21 cellular contexts compared by ENCODE assay signal in the genomic region with DNA sequence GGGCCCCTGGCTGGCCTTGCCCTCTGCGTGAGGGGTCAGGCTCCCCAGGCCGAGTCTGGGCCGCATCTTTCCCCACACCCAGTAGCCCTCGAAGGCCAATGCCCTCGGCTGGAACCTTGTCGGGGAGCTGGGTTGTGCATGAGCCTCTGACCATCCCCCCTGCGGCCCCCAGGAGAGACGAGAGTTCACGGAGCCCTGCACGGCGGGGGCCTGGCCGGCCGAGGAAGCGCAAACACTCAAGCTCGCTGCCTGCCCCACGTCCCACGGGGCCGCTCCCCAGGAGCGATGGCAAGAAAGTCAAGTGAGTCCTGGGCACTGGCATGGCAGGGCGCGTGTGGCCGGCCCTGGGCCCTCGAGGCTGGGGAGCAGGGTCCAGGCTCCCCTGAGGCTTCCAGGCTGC.
"Had no signal": no experiment of that assay in that cellular context is flagged by ENCODE, and none has a peak within 500 bp of the region (broad histone marks: within the 10 kb centered on the region; RNA-seq: fewer than 3 reads in every experiment).

No MANE protein-coding gene starts in this region.

- H3K9me3 ChIP-seq: esophagus squamous epithelium, gastroesophageal sphincter, left ventricle myocardium inferior, lower lobe of right lung, prostate gland, right lobe of liver, tibial artery, upper lobe of left lung, vagina had no signal

- H3K36me3 ChIP-seq: lower lobe of right lung, prostate gland, right lobe of liver, vagina had no signal

- H2AFZ ChIP-seq: parathyroid adenoma had no signal

- H3K4me3 Mint-ChIP-seq: dendritic cell treated with granulocyte-macrophage colony-stimulating factor and Interleukin-4, amounts not matched to agents 40 ng/mL and 50 ng/mL, for 4 days; effector memory CD8-positive, alpha-beta T cell; memory B cell; nephron; stimulated activated effector memory CD8-positive, alpha-beta T cell treated with anti-CD3 and anti-CD28 coated beads, Interleukin-12 subunit alpha, Interleukin-12 subunit beta, amount 100 ng/mL, for 72 hours had no signal

- ATAC-seq: effector memory CD8-positive, alpha-beta T cell; gastroesophageal sphincter; lower lobe of right lung; right lobe of liver; stimulated activated effector memory CD8-positive, alpha-beta T cell treated with anti-CD3 and anti-CD28 coated beads, Interleukin-12 subunit alpha, Interleukin-12 subunit beta, amount 100 ng/mL, for 72 hours; stimulated activated naive CD8-positive, alpha-beta T cell treated with anti-CD3 and anti-CD28 coated beads, Interleukin-15, Interleukin-2, amounts not matched to agents 100 U/mL and 50 U/mL, for 24 hours had no signal

- H3K9ac ChIP-seq: parathyroid adenoma had no signal

- H3K27me3 ChIP-seq: esophagus squamous epithelium, gastroesophageal sphincter, right lobe of liver, tibial artery, upper lobe of left lung, vagina had no signal

- H3K36me3 Mint-ChIP-seq: immature natural killer cell; memory B cell; stimulated activated effector memory CD8-positive, alpha-beta T cell treated with anti-CD3 and anti-CD28 coated beads, Interleukin-12 subunit alpha, Interleukin-12 subunit beta, amount 100 ng/mL, for 72 hours had no signal

- H3K27ac ChIP-seq: esophagus squamous epithelium, gastroesophageal sphincter, left ventricle myocardium inferior, lower lobe of right lung, parathyroid adenoma, prostate gland, right lobe of liver, tibial artery, upper lobe of left lung, vagina had no signal

- H3K4me3 ChIP-seq: esophagus squamous epithelium, gastroesophageal sphincter, left ventricle myocardium inferior, lower lobe of right lung, prostate gland, right lobe of liver, tibial artery, upper lobe of left lung, vagina had no signal

- DNase-seq: effector memory CD8-positive, alpha-beta T cell; esophagus squamous epithelium; foreskin fibroblast; immature natural killer cell; left ventricle myocardium inferior; lower lobe of right lung; midbrain; right lobe of liver; stimulated activated CD4-positive, alpha-beta T cell treated with anti-CD3 and anti-CD28 coated beads, Interleukin-4, amount 100 ng/mL, for 1 hour; stimulated activated CD8-positive, alpha-beta memory T cell treated with anti-CD3 and anti-CD28 coated beads, Interleukin-4, amount 100 ng/mL, for 48 hours; stimulated activated naive CD8-positive, alpha-beta T cell treated with anti-CD3 and anti-CD28 coated beads, Interleukin-15, Interleukin-2, amounts not matched to agents 100 U/mL and 50 U/mL, for 24 hours; tibial artery had no signal

- H3K9me3 Mint-ChIP-seq: dendritic cell treated with granulocyte-macrophage colony-stimulating factor and Interleukin-4, amounts not matched to agents 40 ng/mL and 50 ng/mL, for 4 days; effector memory CD8-positive, alpha-beta T cell; immature natural killer cell; memory B cell; nephron; stimulated activated effector memory CD8-positive, alpha-beta T cell treated with anti-CD3 and anti-CD28 coated beads, Interleukin-12 subunit alpha, Interleukin-12 subunit beta, amount 100 ng/mL, for 72 hours had no signal

- H3K27ac Mint-ChIP-seq: dendritic cell treated with granulocyte-macrophage colony-stimulating factor and Interleukin-4, amounts not matched to agents 40 ng/mL and 50 ng/mL, for 4 days; effector memory CD8-positive, alpha-beta T cell; memory B cell had no signal

- H3K4me1 ChIP-seq: gastroesophageal sphincter, lower lobe of right lung, parathyroid adenoma, prostate gland, right lobe of liver, tibial artery, vagina had no signal
